In the genomic region with DNA sequence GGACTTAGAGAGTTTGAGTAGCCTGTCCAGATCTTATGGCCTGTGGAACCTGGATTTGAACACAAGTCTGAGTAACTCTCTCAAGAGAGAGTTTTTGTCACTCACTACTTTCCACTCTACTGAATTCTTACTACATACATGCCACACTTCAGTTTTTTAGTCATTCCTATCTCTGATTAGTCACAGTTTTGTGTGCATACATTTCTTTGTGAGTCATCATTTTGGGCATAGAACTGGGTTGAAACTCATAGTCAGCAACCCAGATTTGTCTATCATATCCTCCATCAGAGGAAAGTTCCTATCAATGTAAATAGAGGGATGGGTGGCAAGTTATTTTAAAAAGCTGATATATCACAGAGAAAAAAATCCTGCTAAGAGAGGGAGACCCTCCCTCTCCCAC, we compare ENCODE assay signal across 12 cellular contexts. TPM values are rescaled to one million over a fixed set of nuclear protein-coding genes. Genes with fewer than 3 reads are reported as not detected.
DNase-seq lines count a peak whose midpoint lies in the region; ATAC-seq and TF ChIP-seq lines count a peak whose summit lies in the region.
"Had no signal": no experiment of that assay in that cellular context is flagged by ENCODE, and none has a peak within 500 bp of the region (broad histone marks: within the 10 kb centered on the region; RNA-seq: fewer than 3 reads in every experiment).

No MANE protein-coding gene starts in this region.

- H3K4me3 ChIP-seq in brain microvascular endothelial cell (ENCODE audit: low read depth, low read length): no peak overlapping the region
- H3K4me3 ChIP-seq in lung: no peak overlapping the region
- no peak overlapping the region for H3K4me3 ChIP-seq in adrenal gland
- H3K4me3 ChIP-seq: lower lobe of right lung had no signal

- peaks cover 0 to 2% of the 10 kb centered on the region in 2 donors for H3K9me3 Mint-ChIP-seq in effector memory CD8-positive, alpha-beta T cell
- H3K9me3 Mint-ChIP-seq: activated CD4-positive, alpha-beta T cell treated with anti-CD3 and anti-CD28 coated beads, Interleukin-2, amount 10 ng/mL, durations not matched to agents 7 days and 5 days had no signal

- intact Hi-C loops in adrenal gland (cut with DNase I): no loop called here

- no peaks in the 10 kb centered on the region for H3K36me3 Mint-ChIP-seq in effector memory CD8-positive, alpha-beta T cell (ENCODE audit: insufficient read depth)

- no peaks in the 10 kb centered on the region for H3K27me3 Mint-ChIP-seq in effector memory CD8-positive, alpha-beta T cell
- H3K27me3 Mint-ChIP-seq: activated CD4-positive, alpha-beta T cell treated with anti-CD3 and anti-CD28 coated beads, Interleukin-2, amount 10 ng/mL, durations not matched to agents 7 days and 5 days had no signal

- TF ChIP-seq CTCF in brain microvascular endothelial cell (IDR thresholded peaks at IDR 0.05; ENCODE audit: low read depth, low read length, missing control alignments): no peak
- TF ChIP-seq CTCF in lung (IDR thresholded peaks at IDR 0.05; ENCODE audit: control extremely low read depth, extremely low read depth): no peak
- TF ChIP-seq CTCF in adrenal gland (IDR thresholded peaks at IDR 0.05): no peak

- TF ChIP-seq POLR2A in adrenal gland (IDR thresholded peaks at IDR 0.05): no peak

- H3K4me1 ChIP-seq in lung (ENCODE audit: control insufficient read depth in 2 of 2, insufficient read depth in 2 of 2, low read length in 2 of 2) (no peaks in the 10 kb centered on the region), adrenal gland (replicated peaks in 1 of 2) (no peaks in the 10 kb centered on the region)
- H3K4me1 ChIP-seq: lower lobe of right lung had no signal

- ATAC-seq in lung (ENCODE audit: insufficient read depth, low FRiP score): peak; percentile 36
- ATAC-seq in effector memory CD8-positive, alpha-beta T cell (replicated peaks): no peak
- ATAC-seq: lower lobe of right lung had no signal

- H3K4me1 Mint-ChIP-seq in effector memory CD8-positive, alpha-beta T cell (ENCODE audit: low read depth in 2 of 2): no peaks in the 10 kb centered on the region
- H3K4me1 Mint-ChIP-seq: activated CD4-positive, alpha-beta T cell treated with anti-CD3 and anti-CD28 coated beads, Interleukin-2, amount 10 ng/mL, durations not matched to agents 7 days and 5 days had no signal

- no peaks in the 10 kb centered on the region for H3K9me3 ChIP-seq in lung (ENCODE audit: control insufficient read depth in 2 of 2, insufficient read depth in 1 of 2, low read length in 1 of 2)
- H3K9me3 ChIP-seq in adrenal gland (replicated peaks in 1 of 3): no peaks in the 10 kb centered on the region
- H3K9me3 ChIP-seq: lower lobe of right lung had no signal

- in situ Hi-C loops in brain microvascular endothelial cell (cut with HindIII; ENCODE audit: low pct_ligation_motif_present, low sequenced_read_pairs): no loop called here

- H3K27ac Mint-ChIP-seq in effector memory CD8-positive, alpha-beta T cell: no peak overlapping the region
- H3K27ac Mint-ChIP-seq: activated CD4-positive, alpha-beta T cell treated with anti-CD3 and anti-CD28 coated beads, Interleukin-2, amount 10 ng/mL, durations not matched to agents 7 days and 5 days had no signal

- no peak overlapping the region for H3K4me3 Mint-ChIP-seq in effector memory CD8-positive, alpha-beta T cell
- H3K4me3 Mint-ChIP-seq: activated CD4-positive, alpha-beta T cell treated with anti-CD3 and anti-CD28 coated beads, Interleukin-2, amount 10 ng/mL, durations not matched to agents 7 days and 5 days had no signal

- no peaks in the 10 kb centered on the region for H3K36me3 ChIP-seq in brain microvascular endothelial cell (replicated peaks)
- H3K36me3 ChIP-seq in lung (ENCODE audit: control insufficient read depth in 2 of 2, insufficient read depth in 2 of 2, low read length in 2 of 2): no peaks in the 10 kb centered on the region
- no peaks in the 10 kb centered on the region for H3K36me3 ChIP-seq in adrenal gland (replicated peaks in 1 of 2)
- H3K36me3 ChIP-seq: lower lobe of right lung had no signal

- H3K27ac ChIP-seq in brain microvascular endothelial cell: peak overlapping the region; percentile 17
- no peak overlapping the region for H3K27ac ChIP-seq in lung (ENCODE audit: low read depth in 1 of 2, low read length in 1 of 2)
- H3K27ac ChIP-seq in adrenal gland: no peak overlapping the region
- H3K27ac ChIP-seq: KMS-11, lower lobe of right lung had no signal

- peak; percentile 60 for DNase-seq in AG08395 (ENCODE audit: low spot score)
- peak; percentile 73 for DNase-seq in HS-5 (ENCODE audit: low read depth)
- no peak for DNase-seq in brain microvascular endothelial cell
- no peak for DNase-seq in lung (ENCODE audit: low spot score)
- DNase-seq in UCSD-AML1 (lab: John Stamatoyannopoulos, UW; ENCODE audit: unreplicated experiment): no peak
- DNase-seq in effector memory CD8-positive, alpha-beta T cell: no peak
- no peak for DNase-seq in adrenal gland
- no peak for DNase-seq in activated CD8-positive, alpha-beta memory T cell treated with anti-CD3 and anti-CD28 coated beads, Interleukin-2, amount 50 U/mL, for 48 hours
- DNase-seq: activated CD4-positive, alpha-beta T cell treated with anti-CD3 and anti-CD28 coated beads, Interleukin-2, amount 10 ng/mL, durations not matched to agents 7 days and 5 days; lower lobe of right lung; NCI-H2227 treated with DMSO at 0.1 percent for 48 hours had no signal

- no peaks in the 10 kb centered on the region for H3K27me3 ChIP-seq in brain microvascular endothelial cell (replicated peaks)
- H3K27me3 ChIP-seq in lung (ENCODE audit: control insufficient read depth, insufficient read depth): no peaks in the 10 kb centered on the region
- no peaks in the 10 kb centered on the region for H3K27me3 ChIP-seq in adrenal gland

RNA-seq across cellular contexts. Expression of a gene that starts 42.9 kb away (rescaled TPM):
- total RNA-seq in lung: 10 to 100 TPM; 14.3 to 53.7 TPM
- 1 to 10 TPM; 1.2 to 3.4 TPM for polyA plus RNA-seq in lung
- 10 to 100 TPM in 6 of 8 donors, 1 to 10 TPM in 2; 3.3 to 36.7 (median 17.4) TPM for total RNA-seq in adrenal gland
- 10 to 100 TPM in 2 of 3 donors, 1 to 10 TPM in 1; 8.2 to 20.3 (median 15.3) TPM for polyA plus RNA-seq in adrenal gland
- total RNA-seq: activated CD4-positive, alpha-beta T cell treated with anti-CD3 and anti-CD28 coated beads, Interleukin-2, amount 10 ng/mL, durations not matched to agents 7 days and 5 days had no signal

Comparison
In these comparisons a context has a peak if more than half of its experiments do, and no peak if none do; other contexts are left out.
1. DNase-seq: peak in AG08395 (single experiment) and HS-5 (single experiment); none in brain microvascular endothelial cell (single experiment), lung (single experiment), UCSD-AML1 (single experiment), effector memory CD8-positive, alpha-beta T cell (0 of 3), adrenal gland (0 of 7) and activated CD8-positive, alpha-beta memory T cell treated with anti-CD3 and anti-CD28 coated beads, Interleukin-2, amount 50 U/mL, for 48 hours (single experiment).